Comparison of ENCODE assay signal across 1 cellular context in genomic region chr20:47545499-47545898, GRCh38.
TF ChIP-seq lines count a peak whose summit lies in the region.

No MANE protein-coding gene starts in this region.

TF ChIP-seq in WTC11, 78 proteins besides CTCF, POLR2A, EP300 and RAD21 (continued from another document):
- TF ChIP-seq, protein P1, sequence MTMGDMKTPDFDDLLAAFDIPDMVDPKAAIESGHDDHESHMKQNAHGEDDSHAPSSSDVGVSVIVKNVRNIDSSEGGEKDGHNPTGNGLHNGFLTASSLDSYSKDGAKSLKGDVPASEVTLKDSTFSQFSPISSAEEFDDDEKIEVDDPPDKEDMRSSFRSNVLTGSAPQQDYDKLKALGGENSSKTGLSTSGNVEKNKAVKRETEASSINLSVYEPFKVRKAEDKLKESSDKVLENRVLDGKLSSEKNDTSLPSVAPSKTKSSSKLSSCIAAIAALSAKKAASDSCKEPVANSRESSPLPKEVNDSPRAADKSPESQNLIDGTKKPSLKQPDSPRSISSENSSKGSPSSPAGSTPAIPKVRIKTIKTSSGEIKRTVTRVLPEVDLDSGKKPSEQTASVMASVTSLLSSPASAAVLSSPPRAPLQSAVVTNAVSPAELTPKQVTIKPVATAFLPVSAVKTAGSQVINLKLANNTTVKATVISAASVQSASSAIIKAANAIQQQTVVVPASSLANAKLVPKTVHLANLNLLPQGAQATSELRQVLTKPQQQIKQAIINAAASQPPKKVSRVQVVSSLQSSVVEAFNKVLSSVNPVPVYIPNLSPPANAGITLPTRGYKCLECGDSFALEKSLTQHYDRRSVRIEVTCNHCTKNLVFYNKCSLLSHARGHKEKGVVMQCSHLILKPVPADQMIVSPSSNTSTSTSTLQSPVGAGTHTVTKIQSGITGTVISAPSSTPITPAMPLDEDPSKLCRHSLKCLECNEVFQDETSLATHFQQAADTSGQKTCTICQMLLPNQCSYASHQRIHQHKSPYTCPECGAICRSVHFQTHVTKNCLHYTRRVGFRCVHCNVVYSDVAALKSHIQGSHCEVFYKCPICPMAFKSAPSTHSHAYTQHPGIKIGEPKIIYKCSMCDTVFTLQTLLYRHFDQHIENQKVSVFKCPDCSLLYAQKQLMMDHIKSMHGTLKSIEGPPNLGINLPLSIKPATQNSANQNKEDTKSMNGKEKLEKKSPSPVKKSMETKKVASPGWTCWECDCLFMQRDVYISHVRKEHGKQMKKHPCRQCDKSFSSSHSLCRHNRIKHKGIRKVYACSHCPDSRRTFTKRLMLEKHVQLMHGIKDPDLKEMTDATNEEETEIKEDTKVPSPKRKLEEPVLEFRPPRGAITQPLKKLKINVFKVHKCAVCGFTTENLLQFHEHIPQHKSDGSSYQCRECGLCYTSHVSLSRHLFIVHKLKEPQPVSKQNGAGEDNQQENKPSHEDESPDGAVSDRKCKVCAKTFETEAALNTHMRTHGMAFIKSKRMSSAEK (CRISPR knock-in tag; IDR thresholded peaks at IDR 0.05; ENCODE audit: borderline replicate concordance), result no peak
